15 cellular contexts compared by ENCODE assay signal in the genomic region with DNA sequence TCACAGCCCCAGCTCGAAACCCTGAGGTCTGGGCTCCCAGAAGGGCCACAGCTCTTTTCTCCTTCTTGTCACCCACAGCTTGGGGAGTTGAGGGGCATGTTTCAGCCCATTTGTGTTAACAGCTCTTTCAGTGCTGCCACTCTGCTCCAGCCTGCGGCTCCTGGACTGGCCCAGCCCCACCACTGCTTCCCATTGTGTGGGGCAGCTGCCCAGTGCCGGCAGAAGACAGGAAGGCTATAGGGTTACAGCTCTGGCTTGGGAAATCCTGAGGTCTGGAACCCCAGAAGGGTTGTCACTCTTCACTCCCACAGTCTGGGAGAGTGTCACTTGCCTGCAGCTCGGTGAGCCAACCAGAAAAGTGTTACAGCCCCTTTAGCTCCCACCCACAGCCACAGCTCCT.
"Had no signal": no experiment of that assay in that cellular context is flagged by ENCODE, and none has a peak within 500 bp of the region (broad histone marks: within the 10 kb centered on the region; RNA-seq: fewer than 3 reads in every experiment).

No MANE protein-coding gene starts in this region.

- H3K27me3 Mint-ChIP-seq: activated CD8-positive, alpha-beta T cell treated with anti-CD3 and anti-CD28 coated beads for 36 hours; activated naive CD8-positive, alpha-beta T cell treated with anti-CD3 and anti-CD28 coated beads, Interleukin-2, amount 10 ng/mL, durations not matched to agents 7 days and 5 days had no signal

- DNase-seq: activated CD4-positive, alpha-beta T cell treated with anti-CD3 and anti-CD28 coated beads, Interleukin-2, amount 10 ng/mL, durations not matched to agents 24 days and 14 days; activated CD8-positive, alpha-beta T cell treated with anti-CD3 and anti-CD28 coated beads for 36 hours; activated naive CD4-positive, alpha-beta T cell treated with Interleukin-2 at 50 U/mL for 16 hours; activated naive CD8-positive, alpha-beta T cell treated with anti-CD3 and anti-CD28 coated beads, Interleukin-2, amount 10 ng/mL, durations not matched to agents 7 days and 5 days; activated T-cell treated with anti-CD3 and anti-CD28 coated beads, Interleukin-2, amount 50 U/mL, for 1 hour; central memory CD4-positive, alpha-beta T cell; colonic mucosa; mesenchymal stem cell; naive thymus-derived CD8-positive, alpha-beta T cell; pancreas; stimulated activated naive CD4-positive, alpha-beta T cell; thyroid gland had no signal

- H3K4me1 ChIP-seq: colonic mucosa, thyroid gland had no signal

- H3K4me3 ChIP-seq: colonic mucosa, pancreas, thyroid gland, vagina had no signal

- H3K36me3 ChIP-seq: colonic mucosa, neutrophil, pancreas, thyroid gland, vagina had no signal

- H3K27ac ChIP-seq: colonic mucosa, neutrophil, pancreas, thyroid gland, vagina had no signal

- H3K9me3 ChIP-seq: colonic mucosa, neutrophil, pancreas, thyroid gland, vagina had no signal

- H3K27me3 ChIP-seq: colonic mucosa, neutrophil, pancreas, thyroid gland, vagina had no signal

- H3K4me3 Mint-ChIP-seq: activated CD4-positive, alpha-beta T cell treated with anti-CD3 and anti-CD28 coated beads, Interleukin-2, amount 10 ng/mL, durations not matched to agents 24 days and 14 days; activated CD8-positive, alpha-beta T cell treated with anti-CD3 and anti-CD28 coated beads for 36 hours; activated naive CD8-positive, alpha-beta T cell treated with anti-CD3 and anti-CD28 coated beads, Interleukin-2, amount 10 ng/mL, durations not matched to agents 7 days and 5 days; naive thymus-derived CD8-positive, alpha-beta T cell had no signal

- ATAC-seq: activated CD8-positive, alpha-beta T cell treated with anti-CD3 and anti-CD28 coated beads for 36 hours; naive thymus-derived CD8-positive, alpha-beta T cell had no signal

- H3K27ac Mint-ChIP-seq: activated CD4-positive, alpha-beta T cell treated with anti-CD3 and anti-CD28 coated beads, Interleukin-2, amount 10 ng/mL, durations not matched to agents 24 days and 14 days; activated CD8-positive, alpha-beta T cell treated with anti-CD3 and anti-CD28 coated beads for 36 hours; activated naive CD8-positive, alpha-beta T cell treated with anti-CD3 and anti-CD28 coated beads, Interleukin-2, amount 10 ng/mL, durations not matched to agents 7 days and 5 days; activated T-helper 2 cell treated with anti-CD3 and anti-CD28 coated beads, Interferon-gamma antibody, Interleukin-2, Interleukin-4, amounts not matched to agents 10 μg/mL and 5 μg/mL and 100 μg/mL, durations not matched to agents 14 hours and 24 hours and 36 hours had no signal

- H3K9me3 Mint-ChIP-seq: activated CD8-positive, alpha-beta T cell treated with anti-CD3 and anti-CD28 coated beads for 36 hours had no signal
